27 cellular contexts compared by ENCODE assay signal in the genomic region with DNA sequence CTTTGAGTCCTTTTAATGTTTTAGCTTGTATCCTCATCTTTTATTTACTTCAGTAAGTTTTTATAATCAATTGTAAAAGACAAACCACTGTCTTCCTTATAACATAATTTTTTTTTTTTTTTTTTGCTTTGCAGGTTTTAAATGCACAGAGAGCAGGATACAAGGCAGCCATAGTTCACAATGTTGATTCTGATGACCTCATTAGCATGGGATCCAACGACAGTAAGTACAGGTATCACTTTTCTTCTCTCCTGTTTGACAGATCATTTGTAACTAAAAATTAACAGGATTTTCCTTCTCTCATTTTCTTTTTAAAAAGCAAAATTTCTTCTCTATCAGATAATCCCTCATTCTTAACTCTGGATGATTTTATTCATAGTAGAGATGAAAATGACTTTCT.
"Had no signal": no experiment of that assay in that cellular context is flagged by ENCODE, and none has a peak within 500 bp of the region (broad histone marks: within the 10 kb centered on the region; RNA-seq: fewer than 3 reads in every experiment).

No MANE protein-coding gene starts in this region.

- ATAC-seq: activated CD4-positive, alpha-beta T cell treated with anti-CD3 and anti-CD28 coated beads for 36 hours; activated CD8-positive, alpha-beta memory T cell treated with anti-CD3 and anti-CD28 coated beads, Interleukin-2, amount 10 ng/mL, durations not matched to agents 7 days and 5 days; activated CD8-positive, alpha-beta T cell treated with anti-CD3 and anti-CD28 coated beads, Interleukin-2, amount 10 ng/mL, durations not matched to agents 7 days and 5 days; activated naive CD4-positive, alpha-beta T cell treated with anti-CD3 and anti-CD28 coated beads, Interleukin-2, amount 50 U/mL, for 72 hours; activated T-cell treated with anti-CD3 and anti-CD28 coated beads, Interleukin-2, amount 50 U/mL, for 72 hours; foreskin keratinocyte; left ventricle myocardium superior; stimulated activated memory B cell treated with anti-CD40 and anti-IgM and Interleukin-4, amounts not matched to agents 10 μg/mL and 1 μg/mL and 100 μg/mL, for 72 hours; stimulated activated naive CD8-positive, alpha-beta T cell treated with anti-CD3 and anti-CD28 coated beads, Interleukin-15, amount 100 ng/mL, for 72 hours had no signal

- H3K4me3 ChIP-seq: body of pancreas, esophagus muscularis mucosa, sigmoid colon, smooth muscle cell, tibial artery had no signal

- H3K4me2 ChIP-seq: smooth muscle cell had no signal

- H3K27me3 ChIP-seq: body of pancreas, esophagus muscularis mucosa, foreskin keratinocyte, neutrophil, sigmoid colon, tibial artery had no signal

- H3K9me3 ChIP-seq: body of pancreas, esophagus muscularis mucosa, neutrophil, sigmoid colon, tibial artery had no signal

- H3K27ac ChIP-seq: body of pancreas, esophagus muscularis mucosa, foreskin keratinocyte, neutrophil, sigmoid colon, tibial artery had no signal

- DNase-seq: activated CD4-positive, alpha-beta T cell treated with anti-CD3 and anti-CD28 coated beads for 36 hours; activated CD4-positive, CD25-positive, alpha-beta regulatory T cell; activated CD8-positive, alpha-beta memory T cell treated with anti-CD3 and anti-CD28 coated beads, Interleukin-2, amount 10 ng/mL, durations not matched to agents 7 days and 5 days; activated CD8-positive, alpha-beta T cell treated with anti-CD3 and anti-CD28 coated beads, Interleukin-2, amount 10 ng/mL, durations not matched to agents 7 days and 5 days; activated naive CD4-positive, alpha-beta T cell; activated T-cell treated with anti-CD3 and anti-CD28 coated beads, Interleukin-2, amount 50 U/mL, for 72 hours; anterior cingulate cortex; body of pancreas; dermis blood vessel endothelial cell; effector CD4-positive, alpha-beta T cell; foreskin keratinocyte; left ventricle myocardium superior; naive B cell; nephron progenitor cell; retina; sigmoid colon; stimulated activated CD4-positive, alpha-beta T cell treated with anti-CD3 and anti-CD28 coated beads, Interleukin-1b, Interleukin-23, amount 100 ng/mL, for 48 hours; stimulated activated CD4-positive, alpha-beta T cell treated with anti-CD3 and anti-CD28 coated beads, Interleukin-4, amount 100 ng/mL, for 4 hours; stimulated activated CD8-positive, alpha-beta memory T cell treated with anti-CD3 and anti-CD28 coated beads, Interleukin-4, amount 100 ng/mL, for 48 hours; stimulated activated naive CD8-positive, alpha-beta T cell treated with anti-CD3 and anti-CD28 coated beads, Interleukin-15, amount 100 ng/mL, for 72 hours; substantia nigra; tibial artery had no signal

- H3K36me3 ChIP-seq: tibial artery had no signal

- H3K4me1 ChIP-seq: body of pancreas had no signal
